ENCODE assay signal across 9 cellular contexts in the genomic region with DNA sequence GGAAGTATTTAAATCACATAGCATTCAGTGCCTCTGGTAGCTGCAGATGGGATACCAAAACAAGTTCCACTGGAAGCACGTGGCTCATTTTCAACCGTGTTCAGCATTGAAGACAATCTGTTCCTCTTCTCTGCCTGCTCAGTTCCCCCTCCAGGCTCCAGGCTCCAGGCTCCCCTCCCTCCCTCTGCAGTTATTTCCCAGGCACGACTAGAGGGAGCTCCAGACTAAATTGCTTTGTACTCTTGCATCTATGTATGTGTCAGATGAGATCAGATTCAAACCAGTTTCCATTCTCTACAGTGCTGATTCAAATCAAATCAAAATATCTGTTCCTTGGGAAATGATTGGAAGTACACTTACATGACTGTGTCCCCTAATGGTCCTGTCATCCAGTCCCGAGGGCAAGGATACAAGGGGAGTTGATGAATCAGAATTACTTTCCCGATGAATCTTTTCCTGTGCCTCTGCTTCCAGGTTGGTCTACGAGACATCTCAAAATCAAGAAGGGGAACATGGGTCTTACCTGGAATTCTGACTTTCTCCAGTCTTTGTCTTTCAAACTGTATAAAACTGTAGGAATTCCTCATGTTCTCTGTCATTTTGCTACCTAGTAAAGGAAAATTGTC.
DNase-seq lines count a peak whose midpoint lies in the region; ATAC-seq, FAIRE-seq and TF ChIP-seq lines count a peak whose summit lies in the region.
"Had no signal": no experiment of that assay in that cellular context is flagged by ENCODE, and none has a peak within 500 bp of the region (broad histone marks: within the 10 kb centered on the region; RNA-seq: fewer than 3 reads in every experiment).

No MANE protein-coding gene starts in this region.

- CTCF ChIA-PET in Calu3 (lab: Charles Lee): no interaction called here
- CTCF ChIA-PET in K562 (lab: Yijun Ruan, JAX; ENCODE audit: low intra/inter-chr PET ratio): no interaction called here

- TF ChIP-seq EP300 in K562 (IDR thresholded peaks at IDR 0.05; ENCODE audit: low read length): no peak

- FAIRE-seq in K562 (lab: Jason Lieb, UNC): peak; percentile 74

- no peak overlapping the region for H3K4me3 Mint-ChIP-seq in Calu3 (ENCODE audit: low read depth, unreplicated experiment)

- no peak overlapping the region for H4K8ac ChIP-seq in mesendoderm (ENCODE audit: low read depth, low read length)

- H3K4me2 ChIP-seq in K562 (ENCODE audit: insufficient read depth, low read length) (no peak overlapping the region), mesendoderm (ENCODE audit: low read length) (no peak overlapping the region)

- H3K4me1 Mint-ChIP-seq in Calu3 (ENCODE audit: low read depth, unreplicated experiment): no peaks in the 10 kb centered on the region

- no peak overlapping the region for H3K27ac ChIP-seq in K562 (ENCODE audit: extremely low read depth, low read depth, low read length)
- H3K27ac ChIP-seq in mesendoderm (ENCODE audit: low read depth, low read length): no peak overlapping the region

- no peaks in the 10 kb centered on the region for H3K9me1 ChIP-seq in K562 (ENCODE audit: control insufficient read depth, insufficient read depth, low read length)

- no peak overlapping the region for H2BK15ac ChIP-seq in mesendoderm (replicated peaks; ENCODE audit: low read depth)

- H3K36me3 ChIP-seq in K562 (ENCODE audit: control insufficient read depth, insufficient read depth, low read length) (no peaks in the 10 kb centered on the region), mesendoderm (ENCODE audit: control insufficient read depth, insufficient read depth, low read length) (no peaks in the 10 kb centered on the region)

- no peaks in the 10 kb centered on the region for H3K4me1 ChIP-seq in K562 (replicated peaks in 1 of 2; ENCODE audit: control insufficient read depth in 2 of 2, insufficient read depth in 2 of 2, low read length in 2 of 2)
- no peaks in the 10 kb centered on the region for H3K4me1 ChIP-seq in mesendoderm (ENCODE audit: control insufficient read depth, low read depth, low read length)

- no peaks in the 10 kb centered on the region for H3K9me3 ChIP-seq in K562 (replicated peaks; ENCODE audit: control insufficient read depth, insufficient read depth, low read depth, low read length)

- no peaks in the 10 kb centered on the region for H3K27me3 ChIP-seq in K562 (ENCODE audit: control insufficient read depth in 2 of 2, insufficient read depth in 2 of 2, low read length in 2 of 2)
- no peaks in the 10 kb centered on the region for H3K27me3 ChIP-seq in mesendoderm (ENCODE audit: insufficient read depth, low read length, poor library complexity)

- no peaks in the 10 kb centered on the region for H4K20me1 ChIP-seq in K562 (replicated peaks; ENCODE audit: control insufficient read depth, insufficient read depth, low read length)

- H2AK5ac ChIP-seq in mesendoderm (ENCODE audit: low read length): no peak overlapping the region

- 22% methylated on average over 6 of the region's 6 CpGs for WGBS in K562 (ENCODE audit: insufficient coverage, low coverage, missing lambda C conversion rate)
- no CpG with 5 or more reads among the region's 6 CpGs for WGBS in mesendoderm (ENCODE audit: extremely low coverage, insufficient coverage, low lambda C conversion rate)

- no peak overlapping the region for H3K27ac Mint-ChIP-seq in Calu3 (ENCODE audit: unreplicated experiment)

- TF ChIP-seq CTCF in Calu3 (IDR thresholded peaks at IDR 0.05; ENCODE audit: unreplicated experiment) (no peak), K562 (IDR thresholded peaks at IDR 0.05 in 2 of 3, conservative IDR thresholded peaks at IDR 0.05 in 1 of 3; ENCODE audit: insufficient read depth in 2 of 3, low read depth in 1 of 3, low read length in 3 of 3) (peak; percentile 30 to 51 (median 48); a peak in 5 of 6 replicates)

- H3K9me3 Mint-ChIP-seq in Calu3 (ENCODE audit: low read depth, unreplicated experiment): peaks cover 3% of the 10 kb centered on the region

- in situ Hi-C loops in K562 (cut with MboI): no loop called here

- no peak overlapping the region for H2AFZ ChIP-seq in K562 (ENCODE audit: low read depth, low read length)

- no peaks in the 10 kb centered on the region for H3K36me3 Mint-ChIP-seq in Calu3 (ENCODE audit: insufficient read depth, unreplicated experiment)

- POLR2A ChIA-PET in K562 (lab: Yijun Ruan, JAX): no interaction called here

- TF ChIP-seq RAD21 in K562 (CRISPR knock-in tag; conservative IDR thresholded peaks at IDR 0.05 in 1 of 2, IDR thresholded peaks at IDR 0.05 in 1 of 2): peak; percentile 39 to 52

- no peak overlapping the region for H3K23ac ChIP-seq in mesendoderm (ENCODE audit: low read length)

- H3K27me3 Mint-ChIP-seq in Calu3 (ENCODE audit: unreplicated experiment): no peaks in the 10 kb centered on the region

- no peaks in the 10 kb centered on the region for H3K79me2 ChIP-seq in K562 (ENCODE audit: control insufficient read depth, insufficient read depth, low read length)
- H3K79me2 ChIP-seq in mesendoderm (ENCODE audit: control insufficient read depth, insufficient read depth, low read length): no peaks in the 10 kb centered on the region

- H3K18ac ChIP-seq in mesendoderm (ENCODE audit: low read length): no peak overlapping the region

- intact Hi-C loops in Calu3 (cut with micrococcal nuclease; ENCODE audit: unreplicated experiment): no loop called here
- intact Hi-C loops in K562 (cut with micrococcal nuclease): loop anchor here (10.0 kb wide), 1 partner anchor 987 kb away; no protein-coding TSS in a partner anchor

- H3K79me1 ChIP-seq in mesendoderm (ENCODE audit: low read length): no peaks in the 10 kb centered on the region

- no peak overlapping the region for H2BK120ac ChIP-seq in mesendoderm (ENCODE audit: low read depth, low read length)

- no peak overlapping the region for H3K4me3 ChIP-seq in K562
- H3K4me3 ChIP-seq in mesendoderm (ENCODE audit: low read length): no peak overlapping the region

- H3K56ac ChIP-seq in mesendoderm (ENCODE audit: low read length): no peak overlapping the region

- no peak overlapping the region for H3K4ac ChIP-seq in mesendoderm (ENCODE audit: low read depth, low read length)

- ATAC-seq in K562 (peak; percentile 83), HG03521 (IDR thresholded peaks at IDR 0.05; ENCODE audit: unreplicated experiment) (no peak), GM18861 (IDR thresholded peaks at IDR 0.05; ENCODE audit: unreplicated experiment) (no peak), GM19455 (IDR thresholded peaks at IDR 0.05; ENCODE audit: unreplicated experiment) (no peak), HG03135 (IDR thresholded peaks at IDR 0.05; ENCODE audit: unreplicated experiment) (no peak)

- H4K5ac ChIP-seq in mesendoderm (ENCODE audit: low read length): no peak overlapping the region

- TF ChIP-seq POLR2A in K562 (conservative IDR thresholded peaks at IDR 0.05): no peak

- no peak overlapping the region for H2BK5ac ChIP-seq in mesendoderm (ENCODE audit: low read length)

- DNase-seq in Calu3 (peak; percentile 10), NCI-H524 (lab: John Stamatoyannopoulos, UW) (peak; percentile 61 to 82), K562 (ENCODE audit: extremely low read depth in 1 of 4, low spot score in 3 of 4) (peak in 2 of 4 experiments; percentile 26 to 30), mesendoderm (peak; percentile 67)
- DNase-seq: activated CD4-positive, CD25-positive, alpha-beta regulatory T cell treated with anti-CD3 and anti-CD28 coated beads, Interleukin-2, amount 50 U/mL, for 72 hours had no signal

- BruUV-seq in Calu3 (replicated peaks; lab: Mats Ljungman, UMichigan) (no TSS peak), K562 (replicated peaks; lab: Mats Ljungman, UMichigan) (no TSS peak)

- H3K9ac ChIP-seq in K562 (ENCODE audit: insufficient read depth in 1 of 2, low read depth in 2 of 2, low read length in 2 of 2) (no peak overlapping the region), mesendoderm (ENCODE audit: low read length) (no peak overlapping the region)

TF ChIP-seq in K562, 482 proteins besides CTCF, POLR2A, EP300 and RAD21 (continues in another document):
- TF ChIP-seq MAFF (IDR thresholded peaks at IDR 0.05; ENCODE audit: low read length) (no peak), GTF2A2 (tag; IDR thresholded peaks at IDR 0.05) (no peak), MAZ (CRISPR knock-in tag; conservative IDR thresholded peaks at IDR 0.05 in 1 of 2, IDR thresholded peaks at IDR 0.05 in 1 of 2) (peak in 1 of 2 experiments; percentile 70; a peak in 1 of 4 replicates), L3MBTL2 (IDR thresholded peaks at IDR 0.05) (peak; percentile 60)
- TF ChIP-seq, protein P1, sequence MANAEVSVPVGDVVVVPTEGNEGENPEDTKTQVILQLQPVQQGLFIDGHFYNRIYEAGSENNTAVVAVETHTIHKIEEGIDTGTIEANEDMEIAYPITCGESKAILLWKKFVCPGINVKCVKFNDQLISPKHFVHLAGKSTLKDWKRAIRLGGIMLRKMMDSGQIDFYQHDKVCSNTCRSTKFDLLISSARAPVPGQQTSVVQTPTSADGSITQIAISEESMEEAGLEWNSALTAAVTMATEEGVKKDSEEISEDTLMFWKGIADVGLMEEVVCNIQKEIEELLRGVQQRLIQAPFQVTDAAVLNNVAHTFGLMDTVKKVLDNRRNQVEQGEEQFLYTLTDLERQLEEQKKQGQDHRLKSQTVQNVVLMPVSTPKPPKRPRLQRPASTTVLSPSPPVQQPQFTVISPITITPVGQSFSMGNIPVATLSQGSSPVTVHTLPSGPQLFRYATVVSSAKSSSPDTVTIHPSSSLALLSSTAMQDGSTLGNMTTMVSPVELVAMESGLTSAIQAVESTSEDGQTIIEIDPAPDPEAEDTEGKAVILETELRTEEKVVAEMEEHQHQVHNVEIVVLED (CRISPR knock-in tag; IDR thresholded peaks at IDR 0.05): no peak
- TF ChIP-seq, protein P2, sequence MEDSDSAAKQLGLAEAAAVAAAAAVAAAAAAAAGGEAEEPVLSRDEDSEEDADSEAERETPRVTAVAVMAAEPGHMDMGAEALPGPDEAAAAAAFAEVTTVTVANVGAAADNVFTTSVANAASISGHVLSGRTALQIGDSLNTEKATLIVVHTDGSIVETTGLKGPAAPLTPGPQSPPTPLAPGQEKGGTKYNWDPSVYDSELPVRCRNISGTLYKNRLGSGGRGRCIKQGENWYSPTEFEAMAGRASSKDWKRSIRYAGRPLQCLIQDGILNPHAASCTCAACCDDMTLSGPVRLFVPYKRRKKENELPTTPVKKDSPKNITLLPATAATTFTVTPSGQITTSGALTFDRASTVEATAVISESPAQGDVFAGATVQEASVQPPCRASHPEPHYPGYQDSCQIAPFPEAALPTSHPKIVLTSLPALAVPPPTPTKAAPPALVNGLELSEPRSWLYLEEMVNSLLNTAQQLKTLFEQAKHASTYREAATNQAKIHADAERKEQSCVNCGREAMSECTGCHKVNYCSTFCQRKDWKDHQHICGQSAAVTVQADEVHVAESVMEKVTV (CRISPR knock-in tag; IDR thresholded peaks at IDR 0.05): 0 out of 2 replicates have a peak, but pooled peaks have one; percentile 7
